Comparison of ENCODE assay signal across 7 cellular contexts in genomic region chr6:151225919-151226318, GRCh38. TPM values are rescaled to one million over a fixed set of nuclear protein-coding genes. Genes with fewer than 3 reads are reported as not detected.
"Had no signal": no experiment of that assay in that cellular context is flagged by ENCODE, and none has a peak within 500 bp of the region (broad histone marks: within the 10 kb centered on the region; RNA-seq: fewer than 3 reads in every experiment).

No MANE protein-coding gene starts in this region.

- FAIRE-seq: HTR-8/SVneo, K562 had no signal

- H3K27ac ChIP-seq: HL-60 had no signal

- H3K4me3 ChIP-seq: K562 had no signal

- ATAC-seq: K562 had no signal

- DNase-seq: IMR-90, KBM-7, KG1 had no signal

RNA-seq across cellular contexts. Expression of gene AKAP12, which starts 13.8 kb away (rescaled TPM):
- polyA plus RNA-seq: IgD-negative memory B cell had no signal
